Comparison of ENCODE assay signal across 8 cellular contexts in genomic region chr6:42166444-42167141, GRCh38. TPM values are rescaled to one million over a fixed set of nuclear protein-coding genes. Genes with fewer than 3 reads are reported as not detected.
A peak's percentile ranks its signal among the peaks of the same experiment; 100 is the strongest.
DNase-seq lines count a peak whose midpoint lies in the region; ATAC-seq and TF ChIP-seq lines count a peak whose summit lies in the region.

No MANE protein-coding gene starts in this region.

- TF ChIP-seq POLR2A in heart left ventricle (IDR thresholded peaks at IDR 0.05) (no peak), prostate gland (IDR thresholded peaks at IDR 0.05) (no peak)

- WGBS in heart left ventricle, 4 donors: 11 to 17% (median 14%) methylated on average over 8 of the region's 8 CpGs
- 7% methylated on average over 8 of the region's 8 CpGs for WGBS in prostate gland

- peak overlapping the region in 1 of 2 donors; percentile 60 for H3K27ac Mint-ChIP-seq in activated naive CD4-positive, alpha-beta T cell treated with anti-CD3 and anti-CD28 coated beads, Interleukin-2, amount 50 U/mL, for 72 hours

- no peaks in the 10 kb centered on the region for H3K36me3 Mint-ChIP-seq in activated naive CD4-positive, alpha-beta T cell treated with anti-CD3 and anti-CD28 coated beads, Interleukin-2, amount 50 U/mL, for 72 hours

- DNase-seq in GM06990 (ENCODE audit: extremely low read depth, insufficient read length) (no peak), NAMALWA (ENCODE audit: low spot score) (peak; percentile 92), SKM-1 (lab: John Stamatoyannopoulos, UW; ENCODE audit: unreplicated experiment) (peak; percentile 36), heart left ventricle (peak in 4 of 5 donors; percentile 41 to 60 (median 57)), prostate gland (ENCODE audit: low spot score) (peak; percentile 71)
- peak; percentile 69 to 89 for DNase-seq in activated naive CD4-positive, alpha-beta T cell treated with anti-CD3 and anti-CD28 coated beads, Interleukin-2, amount 50 U/mL, for 72 hours (ENCODE audit: low spot score in 2 of 2)

- H3K27ac ChIP-seq in heart left ventricle (no peak overlapping the region), prostate gland (no peak overlapping the region)

- H3K4me1 ChIP-seq in heart left ventricle (peaks cover 0 to 4% (median 0%) of the 10 kb centered on the region in 12 donors), prostate gland (replicated peaks) (no peaks in the 10 kb centered on the region)

- no peaks in the 10 kb centered on the region for H3K9me3 ChIP-seq in heart left ventricle
- H3K9me3 ChIP-seq in prostate gland: no peaks in the 10 kb centered on the region

- peak; percentile 90 to 94 for ATAC-seq in activated naive CD4-positive, alpha-beta T cell treated with anti-CD3 and anti-CD28 coated beads, Interleukin-2, amount 50 U/mL, for 72 hours
- ATAC-seq in heart left ventricle (peak in 3 of 4 donors; percentile 73 to 82 (median 74)), HG02973 (IDR thresholded peaks at IDR 0.05; ENCODE audit: unreplicated experiment) (no peak), HG03108 (IDR thresholded peaks at IDR 0.05; ENCODE audit: unreplicated experiment) (no peak)

- TF ChIP-seq CTCF in GM06990 (IDR thresholded peaks at IDR 0.05; ENCODE audit: insufficient read depth, low read length, poor library complexity, severe bottlenecking) (peak; percentile 87), heart left ventricle (IDR thresholded peaks at IDR 0.05) (peak; percentile 88 to 95 (median 92)), prostate gland (IDR thresholded peaks at IDR 0.05) (peak; percentile 80 to 98 (median 92))

- H3K4me3 ChIP-seq in GM06990 (replicated peaks; ENCODE audit: low read depth, low read length) (no peak overlapping the region), heart left ventricle (no peak overlapping the region), prostate gland (no peak overlapping the region)

- intact Hi-C loops in heart left ventricle (cut with DNase I) (loop anchor here in 9 of 10 donors (1.0 to 10.0 kb wide), 6 partner anchors 91 to 389 kb away; partner anchors contain the start of genes PRICKLE4 (in 2 of the 9), FRS3 (in 1 of the 9) and TOMM6 (in 1 of the 9)), prostate gland (cut with DNase I) (loop anchor here (2.0 kb wide), 1 partner anchor 90 kb away; no protein-coding TSS in a partner anchor)

- H3K27me3 ChIP-seq in GM06990 (replicated peaks; ENCODE audit: control insufficient read depth, insufficient read depth, low read length): no peaks in the 10 kb centered on the region; the same call in 1 of the 2 replicates
- H3K27me3 ChIP-seq in heart left ventricle: no peaks in the 10 kb centered on the region
- no peaks in the 10 kb centered on the region for H3K27me3 ChIP-seq in prostate gland (replicated peaks; ENCODE audit: insufficient read depth)

- no peaks in the 10 kb centered on the region for H3K9me3 Mint-ChIP-seq in activated naive CD4-positive, alpha-beta T cell treated with anti-CD3 and anti-CD28 coated beads, Interleukin-2, amount 50 U/mL, for 72 hours

- H3K36me3 ChIP-seq in GM06990 (ENCODE audit: control insufficient read depth, insufficient read depth, low read length): no peaks in the 10 kb centered on the region
- H3K36me3 ChIP-seq in heart left ventricle: no peaks in the 10 kb centered on the region
- H3K36me3 ChIP-seq in prostate gland: no peaks in the 10 kb centered on the region

RNA-seq across cellular contexts. Expression of gene GUCA1A, which starts 6.6 kb away (rescaled TPM):
- under 1 TPM; 0.14 to 0.37 TPM for total RNA-seq in activated naive CD4-positive, alpha-beta T cell treated with anti-CD3 and anti-CD28 coated beads, Interleukin-2, amount 50 U/mL, for 72 hours
- under 1 TPM in 3 of 9 donors, not detected in 6; 0.13 to 0.28 (median 0.19) TPM for total RNA-seq in heart left ventricle
- not detected for polyA plus RNA-seq in heart left ventricle
- 1 to 10 TPM in 1 of 2 donors, not detected in 1; 2.1 TPM for total RNA-seq in prostate gland

RNA-seq across cellular contexts. Expression of gene C6orf132, which starts 24.2 kb away (rescaled TPM):
- total RNA-seq in activated naive CD4-positive, alpha-beta T cell treated with anti-CD3 and anti-CD28 coated beads, Interleukin-2, amount 50 U/mL, for 72 hours: under 1 TPM; 0.20 to 0.29 TPM
- total RNA-seq in heart left ventricle (1 to 10 TPM; 1.8 to 5.7 (median 2.2) TPM), prostate gland (10 to 100 TPM; 30.8 to 45.9 TPM)
- 1 to 10 TPM in 1 of 2 donors, under 1 TPM in 1; 0.30 to 3.0 TPM for polyA plus RNA-seq in heart left ventricle

RNA-seq across cellular contexts. Expression of gene GUCA1B, which starts 28.2 kb away (rescaled TPM):
- total RNA-seq in activated naive CD4-positive, alpha-beta T cell treated with anti-CD3 and anti-CD28 coated beads, Interleukin-2, amount 50 U/mL, for 72 hours: 1 to 10 TPM; 2.7 to 7.6 TPM
- total RNA-seq in heart left ventricle (1 to 10 TPM in 6 of 9 donors, under 1 TPM in 1, not detected in 2; 0.37 to 2.4 (median 1.5) TPM), prostate gland (under 1 TPM in 1 of 2 donors, not detected in 1; 0.68 TPM)
- polyA plus RNA-seq in heart left ventricle: under 1 TPM; 0.15 to 0.18 TPM

RNA-seq across cellular contexts. Expression of gene MRPS10, which starts 51.1 kb away (rescaled TPM):
- 10 to 100 TPM; 30.8 to 37.4 TPM for total RNA-seq in activated naive CD4-positive, alpha-beta T cell treated with anti-CD3 and anti-CD28 coated beads, Interleukin-2, amount 50 U/mL, for 72 hours
- 10 to 100 TPM; 47.5 to 73.5 (median 57.3) TPM for total RNA-seq in heart left ventricle
- polyA plus RNA-seq in heart left ventricle: 10 to 100 TPM; 36.9 to 44.3 TPM
- total RNA-seq in prostate gland: 10 to 100 TPM; 27.5 to 31.8 TPM

Comparison
In these comparisons a context has a peak if more than half of its experiments do, and no peak if none do; other contexts are left out.
1. ATAC-seq: peak in activated naive CD4-positive, alpha-beta T cell treated with anti-CD3 and anti-CD28 coated beads, Interleukin-2, amount 50 U/mL, for 72 hours (2 of 2) and heart left ventricle (3 of 4); none in HG02973 (single experiment) and HG03108 (single experiment).
2. RNA of gene C6orf132, which starts 24.2 kb away (total RNA-seq): 30.8 to 45.9 TPM in prostate gland; 1.8 to 5.7 TPM in heart left ventricle and 0.20 to 0.29 TPM in activated naive CD4-positive, alpha-beta T cell treated with anti-CD3 and anti-CD28 coated beads, Interleukin-2, amount 50 U/mL, for 72 hours; every median in the first group is over 4 times any median in the second.
3. Peak in every context shown above with its lines, with median percentiles within 50 percentile points of each other: CTCF ChIP-seq.